In the genomic region with DNA sequence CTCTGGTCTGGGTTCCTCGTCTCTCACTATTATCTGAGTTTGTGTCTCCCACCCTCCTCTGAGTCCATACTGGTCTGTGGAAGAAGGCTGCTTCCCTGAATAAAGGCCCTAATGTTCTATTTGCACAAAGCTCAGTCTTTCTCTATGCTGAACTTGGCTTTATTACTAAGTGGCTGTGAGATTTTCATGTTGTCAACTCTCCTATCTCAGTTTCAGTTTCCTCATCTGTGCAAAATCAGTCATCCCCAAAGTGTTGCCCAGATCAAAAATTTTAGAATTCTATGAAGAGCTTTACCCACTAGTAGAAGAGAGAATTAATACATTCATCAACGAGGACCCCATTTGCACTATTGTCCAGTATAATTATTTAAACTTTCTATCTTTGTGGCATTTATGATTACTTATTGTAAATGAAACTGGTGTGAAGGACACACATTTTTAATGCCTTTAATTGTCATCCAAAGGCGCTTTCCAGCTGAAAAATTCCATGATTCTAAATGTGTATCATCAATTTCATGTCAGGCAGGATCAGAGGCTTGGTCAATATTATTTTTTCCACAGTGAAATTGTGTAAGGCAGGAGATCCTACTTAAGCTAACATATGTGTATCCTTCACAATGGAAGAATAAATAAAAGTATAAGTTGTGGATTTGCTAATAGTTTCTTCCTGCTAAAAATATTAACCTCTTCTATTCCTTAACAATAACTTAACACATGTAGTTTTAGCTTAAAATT, we compare ENCODE assay signal across 1 cellular context.
TF ChIP-seq lines count a peak whose summit lies in the region.

No MANE protein-coding gene starts in this region.

TF ChIP-seq in GM23338, 12 proteins besides CTCF, POLR2A, EP300 and RAD21 (continued from another document):
- TF ChIP-seq, protein P1, sequence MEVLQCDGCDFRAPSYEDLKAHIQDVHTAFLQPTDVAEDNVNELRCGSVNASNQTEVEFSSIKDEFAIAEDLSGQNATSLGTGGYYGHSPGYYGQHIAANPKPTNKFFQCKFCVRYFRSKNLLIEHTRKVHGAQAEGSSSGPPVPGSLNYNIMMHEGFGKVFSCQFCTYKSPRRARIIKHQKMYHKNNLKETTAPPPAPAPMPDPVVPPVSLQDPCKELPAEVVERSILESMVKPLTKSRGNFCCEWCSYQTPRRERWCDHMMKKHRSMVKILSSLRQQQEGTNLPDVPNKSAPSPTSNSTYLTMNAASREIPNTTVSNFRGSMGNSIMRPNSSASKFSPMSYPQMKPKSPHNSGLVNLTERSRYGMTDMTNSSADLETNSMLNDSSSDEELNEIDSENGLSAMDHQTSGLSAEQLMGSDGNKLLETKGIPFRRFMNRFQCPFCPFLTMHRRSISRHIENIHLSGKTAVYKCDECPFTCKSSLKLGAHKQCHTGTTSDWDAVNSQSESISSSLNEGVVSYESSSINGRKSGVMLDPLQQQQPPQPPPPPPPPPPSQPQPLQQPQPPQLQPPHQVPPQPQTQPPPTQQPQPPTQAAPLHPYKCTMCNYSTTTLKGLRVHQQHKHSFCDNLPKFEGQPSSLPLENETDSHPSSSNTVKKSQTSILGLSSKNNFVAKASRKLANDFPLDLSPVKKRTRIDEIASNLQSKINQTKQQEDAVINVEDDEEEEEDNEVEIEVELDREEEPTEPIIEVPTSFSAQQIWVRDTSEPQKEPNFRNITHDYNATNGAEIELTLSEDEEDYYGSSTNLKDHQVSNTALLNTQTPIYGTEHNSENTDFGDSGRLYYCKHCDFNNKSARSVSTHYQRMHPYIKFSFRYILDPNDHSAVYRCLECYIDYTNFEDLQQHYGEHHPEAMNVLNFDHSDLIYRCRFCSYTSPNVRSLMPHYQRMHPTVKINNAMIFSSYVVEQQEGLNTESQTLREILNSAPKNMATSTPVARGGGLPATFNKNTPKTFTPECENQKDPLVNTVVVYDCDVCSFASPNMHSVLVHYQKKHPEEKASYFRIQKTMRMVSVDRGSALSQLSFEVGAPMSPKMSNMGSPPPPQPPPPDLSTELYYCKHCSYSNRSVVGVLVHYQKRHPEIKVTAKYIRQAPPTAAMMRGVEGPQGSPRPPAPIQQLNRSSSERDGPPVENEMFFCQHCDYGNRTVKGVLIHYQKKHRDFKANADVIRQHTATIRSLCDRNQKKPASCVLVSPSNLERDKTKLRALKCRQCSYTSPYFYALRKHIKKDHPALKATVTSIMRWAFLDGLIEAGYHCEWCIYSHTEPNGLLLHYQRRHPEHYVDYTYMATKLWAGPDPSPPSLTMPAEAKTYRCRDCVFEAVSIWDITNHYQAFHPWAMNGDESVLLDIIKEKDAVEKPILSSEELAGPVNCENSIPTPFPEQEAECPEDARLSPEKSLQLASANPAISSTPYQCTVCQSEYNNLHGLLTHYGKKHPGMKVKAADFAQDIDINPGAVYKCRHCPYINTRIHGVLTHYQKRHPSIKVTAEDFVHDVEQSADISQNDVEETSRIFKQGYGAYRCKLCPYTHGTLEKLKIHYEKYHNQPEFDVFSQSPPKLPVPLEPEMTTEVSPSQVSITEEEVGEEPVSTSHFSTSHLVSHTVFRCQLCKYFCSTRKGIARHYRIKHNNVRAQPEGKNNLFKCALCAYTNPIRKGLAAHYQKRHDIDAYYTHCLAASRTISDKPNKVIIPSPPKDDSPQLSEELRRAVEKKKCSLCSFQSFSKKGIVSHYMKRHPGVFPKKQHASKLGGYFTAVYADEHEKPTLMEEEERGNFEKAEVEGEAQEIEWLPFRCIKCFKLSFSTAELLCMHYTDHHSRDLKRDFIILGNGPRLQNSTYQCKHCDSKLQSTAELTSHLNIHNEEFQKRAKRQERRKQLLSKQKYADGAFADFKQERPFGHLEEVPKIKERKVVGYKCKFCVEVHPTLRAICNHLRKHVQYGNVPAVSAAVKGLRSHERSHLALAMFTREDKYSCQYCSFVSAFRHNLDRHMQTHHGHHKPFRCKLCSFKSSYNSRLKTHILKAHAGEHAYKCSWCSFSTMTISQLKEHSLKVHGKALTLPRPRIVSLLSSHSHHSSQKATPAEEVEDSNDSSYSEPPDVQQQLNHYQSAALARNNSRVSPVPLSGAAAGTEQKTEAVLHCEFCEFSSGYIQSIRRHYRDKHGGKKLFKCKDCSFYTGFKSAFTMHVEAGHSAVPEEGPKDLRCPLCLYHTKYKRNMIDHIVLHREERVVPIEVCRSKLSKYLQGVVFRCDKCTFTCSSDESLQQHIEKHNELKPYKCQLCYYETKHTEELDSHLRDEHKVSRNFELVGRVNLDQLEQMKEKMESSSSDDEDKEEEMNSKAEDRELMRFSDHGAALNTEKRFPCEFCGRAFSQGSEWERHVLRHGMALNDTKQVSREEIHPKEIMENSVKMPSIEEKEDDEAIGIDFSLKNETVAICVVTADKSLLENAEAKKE (CRISPR knock-in tag; IDR thresholded peaks at IDR 0.05), result no peak
- TF ChIP-seq NANOG (IDR thresholded peaks at IDR 0.05; ENCODE audit: borderline replicate concordance), result no peak
- no peak for TF ChIP-seq ZNF331 (CRISPR knock-in tag; IDR thresholded peaks at IDR 0.05; ENCODE audit: low read depth)
- no peak for TF ChIP-seq STAT1 (IDR thresholded peaks at IDR 0.05; ENCODE audit: unreplicated experiment)
